Comparison of ENCODE assay signal across 12 cellular contexts in the genomic region with DNA sequence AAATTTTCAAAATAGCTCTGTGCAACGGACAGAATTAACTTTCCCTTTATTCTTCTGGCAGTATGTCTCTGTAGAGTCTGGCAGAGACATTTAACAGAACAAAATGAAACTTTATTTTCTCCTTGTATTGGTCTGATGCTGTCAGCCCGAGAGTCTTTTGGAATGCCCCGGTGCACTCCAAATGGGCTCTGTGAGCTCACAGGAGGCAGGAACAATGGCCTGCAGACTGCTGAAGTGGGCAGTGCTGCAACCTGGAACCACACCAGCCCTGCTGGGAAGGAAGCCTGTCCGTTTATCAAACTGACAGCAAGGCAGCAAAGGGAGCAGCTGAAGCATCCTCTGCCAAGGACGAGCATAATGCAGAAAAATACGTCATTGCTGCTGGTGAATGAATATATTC.
A peak's percentile ranks its signal among the peaks of the same experiment; 100 is the strongest.
DNase-seq lines count a peak whose midpoint lies in the region; ATAC-seq, FAIRE-seq and TF ChIP-seq lines count a peak whose summit lies in the region.
"Had no signal": no experiment of that assay in that cellular context is flagged by ENCODE, and none has a peak within 500 bp of the region (broad histone marks: within the 10 kb centered on the region; RNA-seq: fewer than 3 reads in every experiment).

No MANE protein-coding gene starts in this region.

- no peak overlapping the region for H3K27ac ChIP-seq in endothelial cell of umbilical vein (ENCODE audit: insufficient read depth, low read depth, low read length)
- H3K27ac ChIP-seq in subcutaneous abdominal adipose tissue (ENCODE audit: low read depth, low read length) = no peak overlapping the region

- peak overlapping the region; percentile 26 for H2AFZ ChIP-seq in endothelial cell of umbilical vein (ENCODE audit: low read depth, low read length)

- H3K9me1 ChIP-seq in endothelial cell of umbilical vein (replicated peaks; ENCODE audit: control insufficient read depth, extremely low read depth, insufficient read depth, low read length) = no peaks in the 10 kb centered on the region

- H3K27me3 ChIP-seq in endothelial cell of umbilical vein (ENCODE audit: control insufficient read depth in 2 of 2, insufficient read depth in 2 of 2, low read length in 2 of 2) (no peaks in the 10 kb centered on the region), subcutaneous abdominal adipose tissue (ENCODE audit: control insufficient read depth in 5 of 5, insufficient read depth in 4 of 5, low read length in 5 of 5) (no peaks in the 10 kb centered on the region)

- no peak for TF ChIP-seq CTCF in HFFc6 (IDR thresholded peaks at IDR 0.05)
- no peak for TF ChIP-seq CTCF in endothelial cell of umbilical vein (IDR thresholded peaks at IDR 0.05; ENCODE audit: extremely low read depth in 1 of 2, insufficient read depth in 1 of 2, low read depth in 1 of 2, low read length in 2 of 2)

- H3K9me3 ChIP-seq in endothelial cell of umbilical vein (replicated peaks; ENCODE audit: control insufficient read depth, insufficient read depth, low read length) = no peaks in the 10 kb centered on the region
- no peaks in the 10 kb centered on the region for H3K9me3 ChIP-seq in subcutaneous abdominal adipose tissue (ENCODE audit: control insufficient read depth in 5 of 5, low read length in 5 of 5)

- no peaks in the 10 kb centered on the region for H3K36me3 Mint-ChIP-seq in HFFc6 (ENCODE audit: low read depth)
- H3K36me3 Mint-ChIP-seq in activated CD4-positive, alpha-beta T cell treated with anti-CD3 and anti-CD28 coated beads, Interleukin-2, amount 10 ng/mL, durations not matched to agents 24 days and 14 days (ENCODE audit: low read depth) = no peaks in the 10 kb centered on the region
- H3K36me3 Mint-ChIP-seq: activated naive CD8-positive, alpha-beta T cell had no signal

- H3K4me1 Mint-ChIP-seq in HFFc6 (ENCODE audit: low read depth) = peaks cover 10% of the 10 kb centered on the region
- no peaks in the 10 kb centered on the region for H3K4me1 Mint-ChIP-seq in activated CD4-positive, alpha-beta T cell treated with anti-CD3 and anti-CD28 coated beads, Interleukin-2, amount 10 ng/mL, durations not matched to agents 24 days and 14 days

- intact Hi-C loops in endothelial cell of umbilical vein (cut with micrococcal nuclease) = no loop called here
- intact Hi-C loops in activated CD4-positive, alpha-beta T cell treated with anti-CD3 and anti-CD28 coated beads, Interleukin-2, amount 10 ng/mL, durations not matched to agents 24 days and 14 days (cut with micrococcal nuclease) = no loop called here

- H3K4me3 Mint-ChIP-seq in HFFc6 = peak overlapping the region; percentile 57
- no peak overlapping the region for H3K4me3 Mint-ChIP-seq in activated CD4-positive, alpha-beta T cell treated with anti-CD3 and anti-CD28 coated beads, Interleukin-2, amount 10 ng/mL, durations not matched to agents 24 days and 14 days
- H3K4me3 Mint-ChIP-seq: activated CD8-positive, alpha-beta T cell treated with anti-CD3 and anti-CD28 coated beads, Interleukin-2, amount 10 ng/mL, durations not matched to agents 7 days and 5 days; activated naive CD8-positive, alpha-beta T cell had no signal

- H3K79me2 ChIP-seq in endothelial cell of umbilical vein (ENCODE audit: control insufficient read depth, insufficient read depth, low read length) = no peaks in the 10 kb centered on the region

- H3K9ac ChIP-seq in endothelial cell of umbilical vein (replicated peaks; ENCODE audit: extremely low read depth, insufficient read depth, low read length) (no peak overlapping the region), subcutaneous abdominal adipose tissue (ENCODE audit: low read length in 5 of 5) (peak overlapping the region in 2 of 5 donors; percentile 19 to 24)

- no TSS peak for BruUV-seq in endothelial cell of umbilical vein (replicated peaks; lab: Mats Ljungman, UMichigan)

- peak overlapping the region; percentile 14 for H3K4me2 ChIP-seq in endothelial cell of umbilical vein (ENCODE audit: insufficient read depth, low read length)

- H3K9me3 Mint-ChIP-seq in HFFc6 = no peaks in the 10 kb centered on the region
- H3K9me3 Mint-ChIP-seq in activated CD4-positive, alpha-beta T cell treated with anti-CD3 and anti-CD28 coated beads, Interleukin-2, amount 10 ng/mL, durations not matched to agents 24 days and 14 days = no peaks in the 10 kb centered on the region

- H4K20me1 ChIP-seq in endothelial cell of umbilical vein (replicated peaks; ENCODE audit: control insufficient read depth, extremely low read depth, insufficient read depth, low read length) = no peaks in the 10 kb centered on the region

- CTCF ChIA-PET in endothelial cell of umbilical vein (lab: Charles Lee) = interaction anchor here (0.8 to 1.6 kb wide), 4 partner anchors 8 to 628 kb away, joined by 3 to 6 read pairs (median 4); no protein-coding TSS in a partner anchor

- POLR2A ChIA-PET in endothelial cell of umbilical vein (lab: Charles Lee) = no interaction called here

- no peak for DNase-seq in HFFc6
- DNase-seq in endothelial cell of umbilical vein (ENCODE audit: low read depth, low spot score) = peak; percentile 53
- peak; percentile 77 to 91 for DNase-seq in lung microvascular endothelial cell (ENCODE audit: low read depth in 2 of 2)
- DNase-seq in NCI-H2171 (lab: John Stamatoyannopoulos, UW) = no peak
- no peak for DNase-seq in hippocampal formation (lab: John Stamatoyannopoulos, UW)
- DNase-seq in activated CD4-positive, alpha-beta T cell treated with anti-CD3 and anti-CD28 coated beads, Interleukin-2, amount 10 ng/mL, durations not matched to agents 24 days and 14 days = no peak
- DNase-seq: activated CD8-positive, alpha-beta T cell treated with anti-CD3 and anti-CD28 coated beads, Interleukin-2, amount 10 ng/mL, durations not matched to agents 7 days and 5 days; NCI-H1105 treated with DMSO at 0.1 percent for 48 hours; T-helper 1 cell had no signal

- H3K36me3 ChIP-seq in endothelial cell of umbilical vein (ENCODE audit: control insufficient read depth in 2 of 2, extremely low read depth in 1 of 2, insufficient read depth in 2 of 2, low read length in 2 of 2) (no peaks in the 10 kb centered on the region), subcutaneous abdominal adipose tissue (ENCODE audit: control insufficient read depth in 5 of 5, insufficient read depth in 5 of 5, low read length in 5 of 5) (no peaks in the 10 kb centered on the region)

- TF ChIP-seq POLR2A in endothelial cell of umbilical vein (IDR thresholded peaks at IDR 0.05; ENCODE audit: low read depth, low read length) = no peak

- peak overlapping the region; percentile 3; the same call in 1 of the 2 replicates for H3K27ac Mint-ChIP-seq in HFFc6
- H3K27ac Mint-ChIP-seq in activated CD4-positive, alpha-beta T cell treated with anti-CD3 and anti-CD28 coated beads, Interleukin-2, amount 10 ng/mL, durations not matched to agents 24 days and 14 days = no peak overlapping the region
- H3K27ac Mint-ChIP-seq: activated CD8-positive, alpha-beta T cell treated with anti-CD3 and anti-CD28 coated beads, Interleukin-2, amount 10 ng/mL, durations not matched to agents 7 days and 5 days; activated naive CD8-positive, alpha-beta T cell had no signal

- H3K4me1 ChIP-seq in endothelial cell of umbilical vein (ENCODE audit: control insufficient read depth, extremely low read depth, insufficient read depth, low read length) (peaks cover 4% of the 10 kb centered on the region), subcutaneous abdominal adipose tissue (ENCODE audit: control insufficient read depth in 5 of 5, insufficient read depth in 5 of 5, low read length in 5 of 5) (peaks cover 1 to 36% (median 28%) of the 10 kb centered on the region in 5 donors)

- no peak for ATAC-seq in HG03280 (IDR thresholded peaks at IDR 0.05; ENCODE audit: unreplicated experiment)
- ATAC-seq: activated CD8-positive, alpha-beta T cell treated with anti-CD3 and anti-CD28 coated beads, Interleukin-2, amount 10 ng/mL, durations not matched to agents 7 days and 5 days had no signal

- FAIRE-seq in endothelial cell of umbilical vein (lab: Jason Lieb, UNC) = peak; percentile 21

- dilution Hi-C loops in endothelial cell of umbilical vein (cut with MboI; ENCODE audit: extremely low pct_ligation_motif_present, low sequenced_read_pairs) = no loop called here

- no peak overlapping the region for H3K4me3 ChIP-seq in endothelial cell of umbilical vein (replicated peaks in 1 of 3; ENCODE audit: insufficient read depth in 1 of 3, low read depth in 1 of 3, low read length in 3 of 3)
- peak overlapping the region; percentile 32 to 56 (median 45) for H3K4me3 ChIP-seq in subcutaneous abdominal adipose tissue (ENCODE audit: low read depth in 1 of 5, low read length in 5 of 5)

- no peaks in the 10 kb centered on the region; the same call in 1 of the 2 replicates for H3K27me3 Mint-ChIP-seq in HFFc6 (ENCODE audit: insufficient read depth)
- peaks cover 7% of the 10 kb centered on the region for H3K27me3 Mint-ChIP-seq in activated CD4-positive, alpha-beta T cell treated with anti-CD3 and anti-CD28 coated beads, Interleukin-2, amount 10 ng/mL, durations not matched to agents 24 days and 14 days
- H3K27me3 Mint-ChIP-seq: activated naive CD8-positive, alpha-beta T cell had no signal

TF ChIP-seq in endothelial cell of umbilical vein, 7 proteins besides CTCF, POLR2A, EP300 and RAD21:
- no peak for TF ChIP-seq FOS (IDR thresholded peaks at IDR 0.05; ENCODE audit: borderline replicate concordance, insufficient read depth, low read length)
- no peak for TF ChIP-seq EZH2 (IDR thresholded peaks at IDR 0.05; ENCODE audit: borderline replicate concordance, low read depth, low read length, severe bottlenecking)
- TF ChIP-seq POLR2AphosphoS5 (IDR thresholded peaks at IDR 0.05; ENCODE audit: insufficient read depth, low read depth, low read length) = no peak
- no peak for TF ChIP-seq JUN (IDR thresholded peaks at IDR 0.05; ENCODE audit: borderline replicate concordance, insufficient read depth, insufficient read length, low read depth)
- TF ChIP-seq, protein P1, sequence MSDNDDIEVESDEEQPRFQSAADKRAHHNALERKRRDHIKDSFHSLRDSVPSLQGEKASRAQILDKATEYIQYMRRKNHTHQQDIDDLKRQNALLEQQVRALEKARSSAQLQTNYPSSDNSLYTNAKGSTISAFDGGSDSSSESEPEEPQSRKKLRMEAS (IDR thresholded peaks at IDR 0.05; ENCODE audit: insufficient read depth, insufficient read length) = no peak
- no peak for TF ChIP-seq MYC (IDR thresholded peaks at IDR 0.05; ENCODE audit: low read depth, low read length)
- TF ChIP-seq GATA2 (IDR thresholded peaks at IDR 0.05; ENCODE audit: insufficient read depth, insufficient read length, low read depth, low read length) = no peak

Comparison
In these comparisons a context has a peak if more than half of its experiments do, and no peak if none do; other contexts are left out.
1. DNase-seq: peak in endothelial cell of umbilical vein (single experiment) and lung microvascular endothelial cell (2 of 2); none in HFFc6 (single experiment), NCI-H2171 (single experiment), hippocampal formation (0 of 2) and activated CD4-positive, alpha-beta T cell treated with anti-CD3 and anti-CD28 coated beads, Interleukin-2, amount 10 ng/mL, durations not matched to agents 24 days and 14 days (single experiment).
2. H3K4me3 ChIP-seq: peak in subcutaneous abdominal adipose tissue (5 of 5); none in endothelial cell of umbilical vein (0 of 3).